ENCODE assay signal across 13 cellular contexts in the genomic region with DNA sequence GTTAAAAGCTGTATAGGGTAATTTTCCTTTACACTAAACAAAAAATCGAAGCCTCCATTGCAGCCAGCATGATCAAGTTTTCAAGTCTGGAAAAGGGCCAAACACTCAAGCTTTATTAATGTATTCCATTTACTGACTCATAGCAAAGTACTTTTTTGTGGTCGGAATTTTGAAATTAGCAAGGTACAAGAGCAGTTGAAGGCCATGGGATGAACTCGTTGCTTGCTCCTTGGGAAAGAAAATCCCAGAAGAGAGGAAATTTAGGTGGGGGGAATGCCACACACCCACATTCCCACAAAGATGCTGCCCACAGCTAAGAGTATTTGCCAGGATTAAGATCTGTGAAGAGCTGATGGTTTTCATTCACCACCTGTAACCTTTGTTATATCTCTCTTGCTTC.
DNase-seq lines count a peak whose midpoint lies in the region; ATAC-seq and TF ChIP-seq lines count a peak whose summit lies in the region.
"Had no signal": no experiment of that assay in that cellular context is flagged by ENCODE, and none has a peak within 500 bp of the region (broad histone marks: within the 10 kb centered on the region; RNA-seq: fewer than 3 reads in every experiment).

No MANE protein-coding gene starts in this region.

- TF ChIP-seq EP300 in SK-N-SH (IDR thresholded peaks at IDR 0.05; ENCODE audit: borderline replicate concordance in 1 of 2, low read depth in 1 of 2, low read length in 1 of 2), result peak; percentile 42 to 93; a peak in 3 of 4 replicates

- peaks cover 6 to 18% of the 10 kb centered on the region in 2 experiments for H3K4me1 ChIP-seq in SK-N-SH (ENCODE audit: control insufficient read depth in 1 of 2, insufficient read depth in 2 of 2, low read depth in 1 of 2, low read length in 1 of 2)
- H3K4me1 ChIP-seq: spleen had no signal

- DNase-seq in AG09309 (ENCODE audit: low read depth) (peak; percentile 37), HPDE6-E6E7 (ENCODE audit: extremely low spot score) (peak; percentile 21), SK-N-SH (no peak), fibroblast of villous mesenchyme (ENCODE audit: low read depth) (peak; percentile 74), occipital lobe (lab: John Stamatoyannopoulos, UW) (no peak), superior temporal gyrus (ENCODE audit: extremely low spot score) (no peak)
- DNase-seq in activated effector memory CD4-positive, alpha-beta T cell treated with anti-CD3 and anti-CD28 coated beads, Interleukin-2, amount 50 U/mL, for 16 hours, result no peak
- DNase-seq: activated CD4-positive, CD25-positive, alpha-beta regulatory T cell; activated T-cell treated with anti-CD3 and anti-CD28 coated beads, Interleukin-2, amount 50 U/mL, for 24 hours; NCI-H446; spleen had no signal

- H3K4me2 ChIP-seq in SK-N-SH, result peak overlapping the region; percentile 43

- H3K27me3 ChIP-seq in SK-N-SH (ENCODE audit: insufficient read depth), result no peaks in the 10 kb centered on the region
- H3K27me3 ChIP-seq: spleen had no signal

- H3K9me3 ChIP-seq in SK-N-SH, result no peaks in the 10 kb centered on the region
- H3K9me3 ChIP-seq: spleen had no signal

- no peak for TF ChIP-seq RAD21 in SK-N-SH (IDR thresholded peaks at IDR 0.05; ENCODE audit: low read length)

- POLR2A ChIA-PET in SK-N-SH (lab: Yijun Ruan, JAX), result no interaction called here

- no peaks in the 10 kb centered on the region for H3K79me2 ChIP-seq in SK-N-SH (ENCODE audit: insufficient read depth)

- ATAC-seq in HG03175 (IDR thresholded peaks at IDR 0.05; ENCODE audit: unreplicated experiment), result no peak
- ATAC-seq: esophagus mucosa had no signal

- CTCF ChIA-PET in SK-N-SH (lab: Yijun Ruan, JAX), result no interaction called here

- WGBS in SK-N-SH (ENCODE audit: low lambda C conversion rate), result 3% methylated on average over 3 of the region's 3 CpGs

- TF ChIP-seq CTCF in AG09309 (IDR thresholded peaks at IDR 0.05; ENCODE audit: control insufficient read depth, insufficient read depth, low read depth, low read length, missing control alignments) (no peak), SK-N-SH (IDR thresholded peaks at IDR 0.05) (no peak), fibroblast of villous mesenchyme (IDR thresholded peaks at IDR 0.05; ENCODE audit: insufficient read depth, low read depth, low read length) (no peak)

- no peaks in the 10 kb centered on the region for H3F3A ChIP-seq in SK-N-SH (replicated peaks; ENCODE audit: insufficient read depth)

- H4K20me1 ChIP-seq in SK-N-SH (ENCODE audit: insufficient read depth), result no peaks in the 10 kb centered on the region

- no peak overlapping the region for H3K9ac ChIP-seq in SK-N-SH

- no peak overlapping the region for H2AFZ ChIP-seq in SK-N-SH (ENCODE audit: low read depth)

- H3K36me3 ChIP-seq in SK-N-SH (replicated peaks in 1 of 2; ENCODE audit: control insufficient read depth in 1 of 2, insufficient read depth in 2 of 2, low read length in 1 of 2), result no peaks in the 10 kb centered on the region
- H3K36me3 ChIP-seq: spleen had no signal

- H3K4me3 ChIP-seq in AG09309 (ENCODE audit: control insufficient read depth, low read depth, low read length) (no peak overlapping the region), SK-N-SH (ENCODE audit: low read depth in 2 of 2, low read length in 1 of 2) (no peak overlapping the region), fibroblast of villous mesenchyme (ENCODE audit: low read depth, low read length) (no peak overlapping the region)
- H3K4me3 ChIP-seq: spleen had no signal

- peak overlapping the region; percentile 47 to 76 for H3K27ac ChIP-seq in SK-N-SH (ENCODE audit: low read depth in 2 of 2, low read length in 1 of 2)
- H3K27ac ChIP-seq: spleen had no signal

- H3K9me2 ChIP-seq in SK-N-SH, result no peaks in the 10 kb centered on the region

TF ChIP-seq in SK-N-SH, 30 proteins besides CTCF, POLR2A, EP300 and RAD21 (continues in another document):
- TF ChIP-seq RCOR1 (IDR thresholded peaks at IDR 0.05; ENCODE audit: low read length) (no peak), ELF1 (IDR thresholded peaks at IDR 0.05) (no peak), FOXM1 (IDR thresholded peaks at IDR 0.05; ENCODE audit: low read depth) (peak; percentile 85; the same call in 1 of the 2 replicates), EZH2phosphoT487 (IDR thresholded peaks at IDR 0.05; ENCODE audit: borderline replicate concordance, low read depth) (no peak), SIN3A (IDR thresholded peaks at IDR 0.05; ENCODE audit: borderline replicate concordance, low read depth, low read length) (peak; percentile 31; the same call in 1 of the 2 replicates), TCF12 (IDR thresholded peaks at IDR 0.05) (peak; percentile 77), FOXJ3 (CRISPR knock-in tag; IDR thresholded peaks at IDR 0.05) (no peak), IRF3 (IDR thresholded peaks at IDR 0.05; ENCODE audit: low read depth, low read length) (no peak), RFX5 (IDR thresholded peaks at IDR 0.05; ENCODE audit: low read length) (no peak), GATA2 (CRISPR knock-in tag; IDR thresholded peaks at IDR 0.05) (no peak), MXI1 (IDR thresholded peaks at IDR 0.05; ENCODE audit: low read depth, low read length) (no peak), TEAD4 (IDR thresholded peaks at IDR 0.05; ENCODE audit: borderline replicate concordance, insufficient read depth) (peak; percentile 93), MEF2A (IDR thresholded peaks at IDR 0.05; ENCODE audit: borderline replicate concordance, low read depth) (peak; percentile 57; the same call in 1 of the 2 replicates), USF1 (IDR thresholded peaks at IDR 0.05; ENCODE audit: borderline replicate concordance, low read depth) (no peak), POLR2AphosphoS5 (IDR thresholded peaks at IDR 0.05; ENCODE audit: low read depth, low read length) (peak; percentile 57), RXRA (IDR thresholded peaks at IDR 0.05; ENCODE audit: borderline replicate concordance, low read depth) (peak; percentile 88), NRF1 (IDR thresholded peaks at IDR 0.05; ENCODE audit: low read depth, low read length) (no peak), SMC3 (IDR thresholded peaks at IDR 0.05; ENCODE audit: low read depth, low read length) (no peak), JUND (IDR thresholded peaks at IDR 0.05) (peak; percentile 76), ZBTB33 (IDR thresholded peaks at IDR 0.05; ENCODE audit: borderline replicate concordance, low read depth) (no peak), USF2 (IDR thresholded peaks at IDR 0.05; ENCODE audit: borderline replicate concordance, low read depth, low read length) (no peak)
- TF ChIP-seq, protein P1, sequence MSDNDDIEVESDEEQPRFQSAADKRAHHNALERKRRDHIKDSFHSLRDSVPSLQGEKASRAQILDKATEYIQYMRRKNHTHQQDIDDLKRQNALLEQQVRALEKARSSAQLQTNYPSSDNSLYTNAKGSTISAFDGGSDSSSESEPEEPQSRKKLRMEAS (IDR thresholded peaks at IDR 0.05; ENCODE audit: low read depth), result no peak
- TF ChIP-seq, protein P2, sequence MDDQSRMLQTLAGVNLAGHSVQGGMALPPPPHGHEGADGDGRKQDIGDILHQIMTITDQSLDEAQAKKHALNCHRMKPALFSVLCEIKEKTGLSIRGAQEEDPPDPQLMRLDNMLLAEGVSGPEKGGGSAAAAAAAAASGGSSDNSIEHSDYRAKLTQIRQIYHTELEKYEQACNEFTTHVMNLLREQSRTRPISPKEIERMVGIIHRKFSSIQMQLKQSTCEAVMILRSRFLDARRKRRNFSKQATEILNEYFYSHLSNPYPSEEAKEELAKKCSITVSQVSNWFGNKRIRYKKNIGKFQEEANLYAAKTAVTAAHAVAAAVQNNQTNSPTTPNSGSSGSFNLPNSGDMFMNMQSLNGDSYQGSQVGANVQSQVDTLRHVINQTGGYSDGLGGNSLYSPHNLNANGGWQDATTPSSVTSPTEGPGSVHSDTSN (IDR thresholded peaks at IDR 0.05), result peak; percentile 68; the same call in 1 of the 2 replicates

Comparison
In these comparisons a context has a peak if more than half of its experiments do, and no peak if none do; other contexts are left out.
1. DNase-seq: peak in AG09309 (single experiment), HPDE6-E6E7 (single experiment) and fibroblast of villous mesenchyme (single experiment); none in SK-N-SH (single experiment), occipital lobe (single experiment), superior temporal gyrus (single experiment) and activated effector memory CD4-positive, alpha-beta T cell treated with anti-CD3 and anti-CD28 coated beads, Interleukin-2, amount 50 U/mL, for 16 hours (single experiment).